9 cellular contexts compared by ENCODE assay signal in genomic region chr2:182949572-182950189, GRCh38.
DNase-seq lines count a peak whose midpoint lies in the region; ATAC-seq, FAIRE-seq and TF ChIP-seq lines count a peak whose summit lies in the region.
"Had no signal": no experiment of that assay in that cellular context is flagged by ENCODE, and none has a peak within 500 bp of the region (broad histone marks: within the 10 kb centered on the region; RNA-seq: fewer than 3 reads in every experiment).

No MANE protein-coding gene starts in this region.

- H3K4me1 ChIP-seq in hepatocyte (ENCODE audit: insufficient read depth), result no peaks in the 10 kb centered on the region

- H3K9me3 ChIP-seq in hepatocyte (ENCODE audit: low read depth), result no peaks in the 10 kb centered on the region

- H3K27me3 ChIP-seq in hepatocyte, result no peaks in the 10 kb centered on the region

- FAIRE-seq in HTR-8/SVneo (lab: Jason Lieb, UNC), result peak; percentile 63

- DNase-seq in DMS 273 (lab: John Stamatoyannopoulos, UW; ENCODE audit: unreplicated experiment) (peak; percentile 40), HTR-8/SVneo (ENCODE audit: insufficient read length, low spot score) (no peak), amniotic epithelial cell (ENCODE audit: low read depth) (peak; percentile 29), hepatocyte (ENCODE audit: low spot score) (peak; percentile 15), DMS153 treated with DMSO at 0.1 percent for 48 hours (lab: John Stamatoyannopoulos, UW; ENCODE audit: unreplicated experiment) (no peak)
- no peak for DNase-seq in stimulated activated CD4-positive, alpha-beta T cell treated with anti-CD3 and anti-CD28 coated beads, Interleukin-4, amount 100 ng/mL, for 24 hours
- DNase-seq: DND-41 had no signal

- H3K36me3 ChIP-seq in hepatocyte (replicated peaks; ENCODE audit: insufficient read depth, low read depth), result peaks cover 4% of the 10 kb centered on the region

- ATAC-seq in HG03442 (IDR thresholded peaks at IDR 0.05; ENCODE audit: unreplicated experiment) (no peak), GM18519 (IDR thresholded peaks at IDR 0.05; ENCODE audit: low FRiP score, unreplicated experiment) (no peak)

- no peak overlapping the region for H2AFZ ChIP-seq in hepatocyte

- H3K79me2 ChIP-seq in hepatocyte, result no peaks in the 10 kb centered on the region

- TF ChIP-seq CTCF in hepatocyte (IDR thresholded peaks at IDR 0.05; ENCODE audit: poor library complexity), result no peak

- no peaks in the 10 kb centered on the region for H4K20me1 ChIP-seq in hepatocyte (ENCODE audit: insufficient read depth, poor library complexity, severe bottlenecking)

- H3K9me2 ChIP-seq in hepatocyte (replicated peaks; ENCODE audit: insufficient read depth), result no peaks in the 10 kb centered on the region

- 90% methylated on average over 5 of the region's 5 CpGs for whole genome bisulfite sequencing in hepatocyte (ENCODE audit: low lambda C conversion rate, missing lambda C conversion rate)

- H3K4me3 ChIP-seq in hepatocyte, result no peak overlapping the region

- no peak overlapping the region for H3K4me2 ChIP-seq in hepatocyte

- peak overlapping the region; percentile 17 for H3K27ac ChIP-seq in hepatocyte

Comparison
In these comparisons a context has a peak if more than half of its experiments do, and no peak if none do; other contexts are left out.
1. DNase-seq: peak in DMS 273 (single experiment), amniotic epithelial cell (single experiment) and hepatocyte (single experiment); none in HTR-8/SVneo (single experiment), DMS153 treated with DMSO at 0.1 percent for 48 hours (single experiment) and stimulated activated CD4-positive, alpha-beta T cell treated with anti-CD3 and anti-CD28 coated beads, Interleukin-4, amount 100 ng/mL, for 24 hours (single experiment).